In the genomic region with DNA sequence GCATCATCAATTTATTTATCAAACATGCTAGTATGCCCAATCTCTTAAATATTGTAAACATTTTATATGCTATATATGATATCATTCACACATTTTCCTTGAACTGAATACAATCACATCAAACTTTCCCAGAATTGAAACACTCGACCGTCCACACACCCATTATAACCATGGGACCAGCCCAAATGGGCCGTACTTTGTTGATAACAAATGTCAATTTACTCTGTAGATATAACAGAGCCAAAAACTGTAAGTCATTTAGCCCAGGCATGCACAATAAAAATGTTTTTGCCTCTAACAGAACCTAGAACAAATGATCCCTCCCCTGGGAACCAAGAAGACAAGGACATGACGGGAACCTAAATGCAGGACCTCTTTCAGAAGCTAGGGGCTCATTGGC, we compare ENCODE assay signal across 1 cellular context.
TF ChIP-seq lines count a peak whose summit lies in the region.

No MANE protein-coding gene starts in this region.

TF ChIP-seq in GM23338, 12 proteins besides CTCF, POLR2A, EP300 and RAD21 (continued from another document):
- TF ChIP-seq, protein P1, sequence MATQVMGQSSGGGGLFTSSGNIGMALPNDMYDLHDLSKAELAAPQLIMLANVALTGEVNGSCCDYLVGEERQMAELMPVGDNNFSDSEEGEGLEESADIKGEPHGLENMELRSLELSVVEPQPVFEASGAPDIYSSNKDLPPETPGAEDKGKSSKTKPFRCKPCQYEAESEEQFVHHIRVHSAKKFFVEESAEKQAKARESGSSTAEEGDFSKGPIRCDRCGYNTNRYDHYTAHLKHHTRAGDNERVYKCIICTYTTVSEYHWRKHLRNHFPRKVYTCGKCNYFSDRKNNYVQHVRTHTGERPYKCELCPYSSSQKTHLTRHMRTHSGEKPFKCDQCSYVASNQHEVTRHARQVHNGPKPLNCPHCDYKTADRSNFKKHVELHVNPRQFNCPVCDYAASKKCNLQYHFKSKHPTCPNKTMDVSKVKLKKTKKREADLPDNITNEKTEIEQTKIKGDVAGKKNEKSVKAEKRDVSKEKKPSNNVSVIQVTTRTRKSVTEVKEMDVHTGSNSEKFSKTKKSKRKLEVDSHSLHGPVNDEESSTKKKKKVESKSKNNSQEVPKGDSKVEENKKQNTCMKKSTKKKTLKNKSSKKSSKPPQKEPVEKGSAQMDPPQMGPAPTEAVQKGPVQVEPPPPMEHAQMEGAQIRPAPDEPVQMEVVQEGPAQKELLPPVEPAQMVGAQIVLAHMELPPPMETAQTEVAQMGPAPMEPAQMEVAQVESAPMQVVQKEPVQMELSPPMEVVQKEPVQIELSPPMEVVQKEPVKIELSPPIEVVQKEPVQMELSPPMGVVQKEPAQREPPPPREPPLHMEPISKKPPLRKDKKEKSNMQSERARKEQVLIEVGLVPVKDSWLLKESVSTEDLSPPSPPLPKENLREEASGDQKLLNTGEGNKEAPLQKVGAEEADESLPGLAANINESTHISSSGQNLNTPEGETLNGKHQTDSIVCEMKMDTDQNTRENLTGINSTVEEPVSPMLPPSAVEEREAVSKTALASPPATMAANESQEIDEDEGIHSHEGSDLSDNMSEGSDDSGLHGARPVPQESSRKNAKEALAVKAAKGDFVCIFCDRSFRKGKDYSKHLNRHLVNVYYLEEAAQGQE (IDR thresholded peaks at IDR 0.05; ENCODE audit: unreplicated experiment): no peak
- TF ChIP-seq, protein P2, sequence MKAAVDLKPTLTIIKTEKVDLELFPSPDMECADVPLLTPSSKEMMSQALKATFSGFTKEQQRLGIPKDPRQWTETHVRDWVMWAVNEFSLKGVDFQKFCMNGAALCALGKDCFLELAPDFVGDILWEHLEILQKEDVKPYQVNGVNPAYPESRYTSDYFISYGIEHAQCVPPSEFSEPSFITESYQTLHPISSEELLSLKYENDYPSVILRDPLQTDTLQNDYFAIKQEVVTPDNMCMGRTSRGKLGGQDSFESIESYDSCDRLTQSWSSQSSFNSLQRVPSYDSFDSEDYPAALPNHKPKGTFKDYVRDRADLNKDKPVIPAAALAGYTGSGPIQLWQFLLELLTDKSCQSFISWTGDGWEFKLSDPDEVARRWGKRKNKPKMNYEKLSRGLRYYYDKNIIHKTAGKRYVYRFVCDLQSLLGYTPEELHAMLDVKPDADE (IDR thresholded peaks at IDR 0.05): no peak
- TF ChIP-seq JUNB (IDR thresholded peaks at IDR 0.05; ENCODE audit: unreplicated experiment) (no peak), EZH2 (IDR thresholded peaks at IDR 0.05; ENCODE audit: low read depth, unreplicated experiment) (no peak), STAT1 (IDR thresholded peaks at IDR 0.05; ENCODE audit: unreplicated experiment) (no peak), ZNF114 (CRISPR knock-in tag; IDR thresholded peaks at IDR 0.05) (no peak), ZNF331 (CRISPR knock-in tag; IDR thresholded peaks at IDR 0.05; ENCODE audit: low read depth) (no peak), POLR2AphosphoS5 (IDR thresholded peaks at IDR 0.05; ENCODE audit: low read depth) (no peak), NANOG (IDR thresholded peaks at IDR 0.05; ENCODE audit: borderline replicate concordance) (no peak), EZH2phosphoT487 (IDR thresholded peaks at IDR 0.05; ENCODE audit: unreplicated experiment) (no peak)
- TF ChIP-seq, protein P3, sequence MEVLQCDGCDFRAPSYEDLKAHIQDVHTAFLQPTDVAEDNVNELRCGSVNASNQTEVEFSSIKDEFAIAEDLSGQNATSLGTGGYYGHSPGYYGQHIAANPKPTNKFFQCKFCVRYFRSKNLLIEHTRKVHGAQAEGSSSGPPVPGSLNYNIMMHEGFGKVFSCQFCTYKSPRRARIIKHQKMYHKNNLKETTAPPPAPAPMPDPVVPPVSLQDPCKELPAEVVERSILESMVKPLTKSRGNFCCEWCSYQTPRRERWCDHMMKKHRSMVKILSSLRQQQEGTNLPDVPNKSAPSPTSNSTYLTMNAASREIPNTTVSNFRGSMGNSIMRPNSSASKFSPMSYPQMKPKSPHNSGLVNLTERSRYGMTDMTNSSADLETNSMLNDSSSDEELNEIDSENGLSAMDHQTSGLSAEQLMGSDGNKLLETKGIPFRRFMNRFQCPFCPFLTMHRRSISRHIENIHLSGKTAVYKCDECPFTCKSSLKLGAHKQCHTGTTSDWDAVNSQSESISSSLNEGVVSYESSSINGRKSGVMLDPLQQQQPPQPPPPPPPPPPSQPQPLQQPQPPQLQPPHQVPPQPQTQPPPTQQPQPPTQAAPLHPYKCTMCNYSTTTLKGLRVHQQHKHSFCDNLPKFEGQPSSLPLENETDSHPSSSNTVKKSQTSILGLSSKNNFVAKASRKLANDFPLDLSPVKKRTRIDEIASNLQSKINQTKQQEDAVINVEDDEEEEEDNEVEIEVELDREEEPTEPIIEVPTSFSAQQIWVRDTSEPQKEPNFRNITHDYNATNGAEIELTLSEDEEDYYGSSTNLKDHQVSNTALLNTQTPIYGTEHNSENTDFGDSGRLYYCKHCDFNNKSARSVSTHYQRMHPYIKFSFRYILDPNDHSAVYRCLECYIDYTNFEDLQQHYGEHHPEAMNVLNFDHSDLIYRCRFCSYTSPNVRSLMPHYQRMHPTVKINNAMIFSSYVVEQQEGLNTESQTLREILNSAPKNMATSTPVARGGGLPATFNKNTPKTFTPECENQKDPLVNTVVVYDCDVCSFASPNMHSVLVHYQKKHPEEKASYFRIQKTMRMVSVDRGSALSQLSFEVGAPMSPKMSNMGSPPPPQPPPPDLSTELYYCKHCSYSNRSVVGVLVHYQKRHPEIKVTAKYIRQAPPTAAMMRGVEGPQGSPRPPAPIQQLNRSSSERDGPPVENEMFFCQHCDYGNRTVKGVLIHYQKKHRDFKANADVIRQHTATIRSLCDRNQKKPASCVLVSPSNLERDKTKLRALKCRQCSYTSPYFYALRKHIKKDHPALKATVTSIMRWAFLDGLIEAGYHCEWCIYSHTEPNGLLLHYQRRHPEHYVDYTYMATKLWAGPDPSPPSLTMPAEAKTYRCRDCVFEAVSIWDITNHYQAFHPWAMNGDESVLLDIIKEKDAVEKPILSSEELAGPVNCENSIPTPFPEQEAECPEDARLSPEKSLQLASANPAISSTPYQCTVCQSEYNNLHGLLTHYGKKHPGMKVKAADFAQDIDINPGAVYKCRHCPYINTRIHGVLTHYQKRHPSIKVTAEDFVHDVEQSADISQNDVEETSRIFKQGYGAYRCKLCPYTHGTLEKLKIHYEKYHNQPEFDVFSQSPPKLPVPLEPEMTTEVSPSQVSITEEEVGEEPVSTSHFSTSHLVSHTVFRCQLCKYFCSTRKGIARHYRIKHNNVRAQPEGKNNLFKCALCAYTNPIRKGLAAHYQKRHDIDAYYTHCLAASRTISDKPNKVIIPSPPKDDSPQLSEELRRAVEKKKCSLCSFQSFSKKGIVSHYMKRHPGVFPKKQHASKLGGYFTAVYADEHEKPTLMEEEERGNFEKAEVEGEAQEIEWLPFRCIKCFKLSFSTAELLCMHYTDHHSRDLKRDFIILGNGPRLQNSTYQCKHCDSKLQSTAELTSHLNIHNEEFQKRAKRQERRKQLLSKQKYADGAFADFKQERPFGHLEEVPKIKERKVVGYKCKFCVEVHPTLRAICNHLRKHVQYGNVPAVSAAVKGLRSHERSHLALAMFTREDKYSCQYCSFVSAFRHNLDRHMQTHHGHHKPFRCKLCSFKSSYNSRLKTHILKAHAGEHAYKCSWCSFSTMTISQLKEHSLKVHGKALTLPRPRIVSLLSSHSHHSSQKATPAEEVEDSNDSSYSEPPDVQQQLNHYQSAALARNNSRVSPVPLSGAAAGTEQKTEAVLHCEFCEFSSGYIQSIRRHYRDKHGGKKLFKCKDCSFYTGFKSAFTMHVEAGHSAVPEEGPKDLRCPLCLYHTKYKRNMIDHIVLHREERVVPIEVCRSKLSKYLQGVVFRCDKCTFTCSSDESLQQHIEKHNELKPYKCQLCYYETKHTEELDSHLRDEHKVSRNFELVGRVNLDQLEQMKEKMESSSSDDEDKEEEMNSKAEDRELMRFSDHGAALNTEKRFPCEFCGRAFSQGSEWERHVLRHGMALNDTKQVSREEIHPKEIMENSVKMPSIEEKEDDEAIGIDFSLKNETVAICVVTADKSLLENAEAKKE (CRISPR knock-in tag; IDR thresholded peaks at IDR 0.05): no peak
